ENCODE assay signal across 27 cellular contexts in the genomic region with DNA sequence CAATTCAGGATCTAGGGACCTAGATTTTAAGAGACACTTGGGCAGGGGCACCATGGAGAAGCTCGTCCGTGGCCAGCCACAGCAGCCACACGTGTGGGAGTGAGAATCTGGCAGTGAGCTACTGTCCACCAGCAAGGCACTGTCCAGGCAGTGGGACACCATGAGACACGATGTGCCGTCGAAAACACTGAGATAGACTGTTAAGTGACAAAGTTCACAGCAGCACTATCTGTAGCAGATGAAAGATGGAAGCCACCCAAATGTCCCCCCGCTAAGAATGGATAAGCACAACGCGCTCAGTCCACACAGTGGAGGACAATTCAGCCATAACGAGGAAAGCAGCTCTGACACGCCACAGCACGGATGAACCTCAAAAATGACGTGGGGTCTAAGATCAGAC. TPM values are rescaled to one million over a fixed set of nuclear protein-coding genes. Genes with fewer than 3 reads are reported as not detected.
DNase-seq lines count a peak whose midpoint lies in the region; ATAC-seq and TF ChIP-seq lines count a peak whose summit lies in the region.
"Had no signal": no experiment of that assay in that cellular context is flagged by ENCODE, and none has a peak within 500 bp of the region (broad histone marks: within the 10 kb centered on the region; RNA-seq: fewer than 3 reads in every experiment).

No MANE protein-coding gene starts in this region.

- H3K36me3 Mint-ChIP-seq in endodermal cell (ENCODE audit: low read depth) = peaks cover 31% of the 10 kb centered on the region
- peaks cover 22% of the 10 kb centered on the region for H3K36me3 Mint-ChIP-seq in WTC11
- H3K36me3 Mint-ChIP-seq: activated naive CD8-positive, alpha-beta T cell treated with anti-CD3 and anti-CD28 coated beads, Interleukin-2, amount 10 ng/mL, durations not matched to agents 7 days and 5 days had no signal

- no peaks in the 10 kb centered on the region for H3K9me3 ChIP-seq in A673 (ENCODE audit: low read depth, low read length, poor library complexity, severe bottlenecking)
- no peaks in the 10 kb centered on the region for H3K9me3 ChIP-seq in HEK293 (ENCODE audit: control insufficient read depth, insufficient read depth, low read depth, low read length)
- no peaks in the 10 kb centered on the region for H3K9me3 ChIP-seq in endodermal cell (ENCODE audit: control insufficient read depth, low read length)
- no peaks in the 10 kb centered on the region for H3K9me3 ChIP-seq in lower lobe of right lung
- H3K9me3 ChIP-seq in HAP-1 = no peaks in the 10 kb centered on the region
- H3K9me3 ChIP-seq: ascending aorta, Caco-2, esophagus muscularis mucosa, ovary, spleen had no signal

- CTCF ChIA-PET in A673 (lab: Charles Lee) (no interaction called here), HEK293 (lab: Yijun Ruan, JAX) (interaction anchor here (0.5 to 1.0 kb wide), 2 partner anchors 70 to 90 kb away, joined by 3 read pairs; no protein-coding TSS in a partner anchor), WTC11 (lab: Charles Lee) (no interaction called here)

- ATAC-seq in lower lobe of right lung = peak in 1 of 2 donors; percentile 24
- ATAC-seq in WTC11 = no peak
- ATAC-seq: activated CD4-positive, CD25-positive, alpha-beta regulatory T cell treated with anti-CD3 and anti-CD28 coated beads, Interleukin-2, amount 50 U/mL, for 24 hours; naive thymus-derived CD8-positive, alpha-beta T cell had no signal

- H3K4me1 ChIP-seq in A673 (ENCODE audit: insufficient read depth, low read length, poor library complexity, severe bottlenecking) (no peaks in the 10 kb centered on the region), HEK293 (ENCODE audit: control insufficient read depth, insufficient read depth, low read length) (no peaks in the 10 kb centered on the region), endodermal cell (ENCODE audit: control insufficient read depth, insufficient read depth, low read length) (no peaks in the 10 kb centered on the region), lower lobe of right lung (peaks cover 8% of the 10 kb centered on the region), HAP-1 (no peaks in the 10 kb centered on the region)

- no peak overlapping the region for H3K9ac ChIP-seq in endodermal cell (ENCODE audit: extremely low read depth, low read length, poor library complexity, severe bottlenecking)

- H3K4me3 Mint-ChIP-seq in endodermal cell (no peak overlapping the region), WTC11 (no peak overlapping the region)
- H3K4me3 Mint-ChIP-seq: activated CD4-positive, alpha-beta memory T cell treated with anti-CD3 and anti-CD28 coated beads, Interleukin-2, amount 10 ng/mL, durations not matched to agents 7 days and 5 days; activated naive CD8-positive, alpha-beta T cell treated with anti-CD3 and anti-CD28 coated beads, Interleukin-2, amount 10 ng/mL, durations not matched to agents 7 days and 5 days; IgD-negative memory B cell; naive thymus-derived CD8-positive, alpha-beta T cell had no signal

- WGBS in endodermal cell (ENCODE audit: insufficient coverage in 1 of 2, insufficient read length in 1 of 2), 2 experiments = 95 to 96% methylated on average over 13 of the region's 13 CpGs

- H3K27me3 ChIP-seq in A673 (replicated peaks; ENCODE audit: insufficient read depth, low read depth, low read length, poor library complexity) = no peaks in the 10 kb centered on the region
- no peaks in the 10 kb centered on the region for H3K27me3 ChIP-seq in endodermal cell (ENCODE audit: control insufficient read depth, insufficient read depth, low read length, poor library complexity, severe bottlenecking)
- H3K27me3 ChIP-seq in lower lobe of right lung (ENCODE audit: low read depth) = no peaks in the 10 kb centered on the region
- H3K27me3 ChIP-seq in HAP-1 (ENCODE audit: low read depth) = no peaks in the 10 kb centered on the region
- H3K27me3 ChIP-seq: ascending aorta, esophagus muscularis mucosa, ovary, spleen had no signal

- no peak overlapping the region for H3K4me3 ChIP-seq in A673 (ENCODE audit: low read depth, low read length, poor library complexity, severe bottlenecking)
- H3K4me3 ChIP-seq in HEK293 (ENCODE audit: low read depth, low read length) = no peak overlapping the region
- H3K4me3 ChIP-seq in endodermal cell (ENCODE audit: low read length) = no peak overlapping the region
- no peak overlapping the region for H3K4me3 ChIP-seq in lower lobe of right lung
- no peak overlapping the region for H3K4me3 ChIP-seq in HAP-1
- H3K4me3 ChIP-seq: ascending aorta, esophagus muscularis mucosa, ovary, spleen had no signal

- H3K27me3 Mint-ChIP-seq in endodermal cell (ENCODE audit: insufficient read depth) (no peaks in the 10 kb centered on the region), WTC11 (ENCODE audit: low read depth) (no peaks in the 10 kb centered on the region)
- H3K27me3 Mint-ChIP-seq: activated CD4-positive, alpha-beta memory T cell treated with anti-CD3 and anti-CD28 coated beads, Interleukin-2, amount 10 ng/mL, durations not matched to agents 7 days and 5 days; activated naive CD8-positive, alpha-beta T cell treated with anti-CD3 and anti-CD28 coated beads, Interleukin-2, amount 10 ng/mL, durations not matched to agents 7 days and 5 days; IgD-negative memory B cell had no signal

- POLR2A ChIA-PET in A673 (lab: Charles Lee; ENCODE audit: low non-redundant PET) = interaction anchor here (0.5 kb wide), 1 partner anchor 204 kb away, joined by 3 read pairs; no protein-coding TSS in a partner anchor
- POLR2A ChIA-PET in HEK293 (lab: Yijun Ruan, JAX) = no interaction called here
- POLR2A ChIA-PET in WTC11 (lab: Charles Lee) = no interaction called here

- intact Hi-C loops in A673 (cut with micrococcal nuclease; ENCODE audit: unreplicated experiment) (no loop called here), lower lobe of right lung (cut with DNase I) (no loop called here)

- H3K27ac Mint-ChIP-seq in endodermal cell (no peak overlapping the region), WTC11 (no peak overlapping the region)
- H3K27ac Mint-ChIP-seq: activated CD4-positive, alpha-beta memory T cell treated with anti-CD3 and anti-CD28 coated beads, Interleukin-2, amount 10 ng/mL, durations not matched to agents 7 days and 5 days; activated naive CD8-positive, alpha-beta T cell treated with anti-CD3 and anti-CD28 coated beads, Interleukin-2, amount 10 ng/mL, durations not matched to agents 7 days and 5 days; IgD-negative memory B cell; naive thymus-derived CD8-positive, alpha-beta T cell had no signal

- no TSS peak for BruUV-seq in A673 (replicated peaks; lab: Mats Ljungman, UMichigan)

- in situ Hi-C loops in HAP-1 (cut with MboI; ENCODE audit: low sequenced_read_pairs) = no loop called here

- H3K9me3 Mint-ChIP-seq in endodermal cell = no peaks in the 10 kb centered on the region
- no peaks in the 10 kb centered on the region for H3K9me3 Mint-ChIP-seq in WTC11
- H3K9me3 Mint-ChIP-seq: activated CD4-positive, alpha-beta memory T cell treated with anti-CD3 and anti-CD28 coated beads, Interleukin-2, amount 10 ng/mL, durations not matched to agents 7 days and 5 days; activated naive CD8-positive, alpha-beta T cell treated with anti-CD3 and anti-CD28 coated beads, Interleukin-2, amount 10 ng/mL, durations not matched to agents 7 days and 5 days; IgD-negative memory B cell; naive thymus-derived CD8-positive, alpha-beta T cell had no signal

- peaks cover 2% of the 10 kb centered on the region for H3K4me1 Mint-ChIP-seq in endodermal cell
- H3K4me1 Mint-ChIP-seq in WTC11 = peaks cover 6% of the 10 kb centered on the region
- H3K4me1 Mint-ChIP-seq: activated CD4-positive, alpha-beta memory T cell treated with anti-CD3 and anti-CD28 coated beads, Interleukin-2, amount 10 ng/mL, durations not matched to agents 7 days and 5 days; IgD-negative memory B cell had no signal

- TF ChIP-seq CTCF in A673 (conservative IDR thresholded peaks at IDR 0.05; ENCODE audit: low read depth, low read length) (no peak), HEK293 (tag by site-specific recombination; IDR thresholded peaks at IDR 0.05) (no peak), endodermal cell (conservative IDR thresholded peaks at IDR 0.05) (no peak), lower lobe of right lung (IDR thresholded peaks at IDR 0.05) (no peak), WTC11 (IDR thresholded peaks at IDR 0.05) (no peak)

- H3K27ac ChIP-seq in A673 (ENCODE audit: low read depth, low read length, poor library complexity, severe bottlenecking) (peak overlapping the region; percentile 37), HEK293 (ENCODE audit: extremely low read depth, low read depth, low read length) (peak overlapping the region; percentile 38), endodermal cell (ENCODE audit: low read depth, low read length) (peak overlapping the region; percentile 76), lower lobe of right lung (peak overlapping the region; percentile 26)
- H3K27ac ChIP-seq: ascending aorta, C4-2B, esophagus muscularis mucosa, ovary, spleen had no signal

- DNase-seq in A673 (ENCODE audit: low spot score) (no peak), endodermal cell (no peak), lower lobe of right lung (no peak), foreskin melanocyte (no peak), NCI-H524 (lab: John Stamatoyannopoulos, UW) (no peak), HAP-1 (ENCODE audit: low spot score in 2 of 2) (no peak), WTC11 (ENCODE audit: low spot score) (no peak)
- DNase-seq: activated CD4-positive, alpha-beta memory T cell treated with anti-CD3 and anti-CD28 coated beads, Interleukin-2, amount 10 ng/mL, durations not matched to agents 7 days and 5 days; activated effector memory CD4-positive, alpha-beta T cell treated with anti-CD3 and anti-CD28 coated beads, Interleukin-2, amount 50 U/mL, for 16 hours; activated naive CD8-positive, alpha-beta T cell treated with anti-CD3 and anti-CD28 coated beads, Interleukin-2, amount 10 ng/mL, durations not matched to agents 7 days and 5 days; Caco-2; central memory CD4-positive, alpha-beta T cell; hippocampal formation; NCI-H1105; NCI-H2029; NCI-H526 treated with DMSO at 0.1 percent for 48 hours; ovary; spleen; stimulated activated CD4-positive, alpha-beta T cell treated with anti-CD3 and anti-CD28 coated beads, Interleukin-2, amount 100 ng/mL, for 48 hours; T-helper 1 cell had no signal

- H3K36me3 ChIP-seq in A673 (ENCODE audit: insufficient read depth, low read length, poor library complexity, severe bottlenecking) (peaks cover 23% of the 10 kb centered on the region), HEK293 (ENCODE audit: control insufficient read depth in 2 of 2, insufficient read depth in 1 of 2, low read length in 2 of 2) (peaks cover 42 to 69% of the 10 kb centered on the region in 2 experiments), endodermal cell (ENCODE audit: control insufficient read depth, insufficient read depth, low read length) (peaks cover 48% of the 10 kb centered on the region), lower lobe of right lung (peaks cover 30% of the 10 kb centered on the region), HAP-1 (replicated peaks) (peaks cover 34% of the 10 kb centered on the region)
- H3K36me3 ChIP-seq: ovary had no signal

RNA-seq across cellular contexts. Expression of a gene that starts 19.7 kb away (rescaled TPM):
- total RNA-seq in A673 (2021) = 10.2 and 17.4 TPM in 2 replicates
- total RNA-seq in endodermal cell = 10 to 100 TPM; 19.0 to 25.2 TPM
- polyA plus RNA-seq in endodermal cell (2013, experiment 1 of 2) = 19.4 TPM
- 21.9 TPM for polyA plus RNA-seq in endodermal cell (2013, experiment 2 of 2)
- 14.4 TPM for total RNA-seq in lower lobe of right lung
- total RNA-seq in WTC11 (2021) = 8.2 to 10.6 TPM (median 10.1 TPM) in 3 replicates

RNA-seq across cellular contexts. Expression of a gene that starts 55.9 kb away (rescaled TPM):
- 19.1 and 20.6 TPM in 2 replicates for total RNA-seq in A673 (2021)
- total RNA-seq in endodermal cell = 10 to 100 TPM; 17.9 to 24.9 TPM
- polyA plus RNA-seq in endodermal cell (2013, experiment 1 of 2) = 22.9 TPM
- 16.3 TPM for polyA plus RNA-seq in endodermal cell (2013, experiment 2 of 2)
- 23.3 TPM for total RNA-seq in lower lobe of right lung
- 19.1 to 21.3 TPM (median 20.0 TPM) in 3 replicates for total RNA-seq in WTC11 (2021)

Comparison
In these comparisons a context has a peak if more than half of its experiments do, and no peak if none do; other contexts are left out.
1. H3K27ac ChIP-seq: peak in every context shown above with its lines; median percentile 76 in endodermal cell; 38 in HEK293; 37 in A673; 26 in lower lobe of right lung.